In the genomic region with DNA sequence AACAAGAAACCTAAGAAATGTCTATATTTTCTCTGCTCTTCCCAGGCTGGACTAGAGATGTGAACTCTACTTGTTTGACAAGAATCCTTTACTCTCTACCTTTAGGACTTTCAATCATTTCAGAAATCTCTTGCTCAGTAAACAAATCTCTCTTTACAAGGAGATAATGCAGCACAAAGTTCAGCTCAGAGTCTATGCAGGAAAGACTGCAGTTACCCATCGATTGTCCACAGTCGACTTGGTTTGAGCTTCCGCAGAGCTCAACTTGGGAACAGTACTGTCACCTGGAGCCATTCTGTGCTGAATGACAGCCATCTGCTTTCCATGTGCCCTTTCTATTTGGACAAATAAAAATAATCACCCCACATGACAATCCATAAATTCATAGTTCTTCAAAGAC, we compare ENCODE assay signal across 28 cellular contexts.
"Had no signal": no experiment of that assay in that cellular context is flagged by ENCODE, and none has a peak within 500 bp of the region (broad histone marks: within the 10 kb centered on the region; RNA-seq: fewer than 3 reads in every experiment).

No MANE protein-coding gene starts in this region.

- H3K27me3 ChIP-seq: body of pancreas, gastroesophageal sphincter, left lung, pancreas, testis, transverse colon had no signal

- H3K27ac ChIP-seq: body of pancreas, gastroesophageal sphincter, left lung, pancreas, prostate gland, testis, WERI-Rb-1 had no signal

- H3K27me3 Mint-ChIP-seq: activated naive CD8-positive, alpha-beta T cell; naive thymus-derived CD4-positive, alpha-beta T cell had no signal

- ATAC-seq: activated CD4-positive, CD25-positive, alpha-beta regulatory T cell treated with anti-CD3 and anti-CD28 coated beads, Interleukin-2, amount 50 U/mL, for 24 hours; body of pancreas; gastroesophageal sphincter; left lung; naive thymus-derived CD4-positive, alpha-beta T cell; pancreas; stimulated activated naive CD8-positive, alpha-beta T cell treated with anti-CD3 and anti-CD28 coated beads, Interleukin-15, Interleukin-2, amounts not matched to agents 100 U/mL and 50 U/mL, for 24 hours had no signal

- H3K36me3 ChIP-seq: gastroesophageal sphincter, left lung, pancreas, prostate gland, transverse colon, WERI-Rb-1 had no signal

- H3K4me3 Mint-ChIP-seq: activated naive CD8-positive, alpha-beta T cell; naive thymus-derived CD4-positive, alpha-beta T cell; T-helper 1 cell treated with Interleukin-12 subunit alpha and Interleukin-12 subunit beta and Interleukin-4 antibody, amounts not matched to agents 30 μg/mL and 1 μg/mL, for 36 hours had no signal

- H3K27ac Mint-ChIP-seq: activated naive CD8-positive, alpha-beta T cell; naive thymus-derived CD4-positive, alpha-beta T cell; T-helper 1 cell treated with Interleukin-12 subunit alpha and Interleukin-12 subunit beta and Interleukin-4 antibody, amounts not matched to agents 30 μg/mL and 1 μg/mL, for 36 hours had no signal

- H3K4me3 ChIP-seq: body of pancreas, gastroesophageal sphincter, left lung, lung, pancreas, prostate gland, testis, transverse colon had no signal

- H3K4me1 ChIP-seq: body of pancreas, gastroesophageal sphincter, pancreas, prostate gland, testis had no signal

- DNase-seq: activated CD4-positive, alpha-beta T cell treated with anti-CD3 and anti-CD28 coated beads for 48 hours; activated CD4-positive, alpha-beta T cell treated with anti-CD3 and anti-CD28 coated beads, Interleukin-2, amount 50 U/mL, for 48 hours; activated CD8-positive, alpha-beta memory T cell treated with anti-CD3 and anti-CD28 coated beads for 24 hours; activated effector memory CD4-positive, alpha-beta T cell treated with Interleukin-2 at 50 U/mL for 16 hours; activated naive CD4-positive, alpha-beta T cell treated with Interleukin-2 at 50 U/mL for 16 hours; anterior cingulate cortex; body of pancreas; cerebellar nuclear complex; cortex of kidney; head of caudate nucleus; hypothalamus; left lung; naive thymus-derived CD4-positive, alpha-beta T cell; nucleus accumbens; pancreas; retina; stimulated activated naive CD8-positive, alpha-beta T cell treated with anti-CD3 and anti-CD28 coated beads, Interleukin-15, Interleukin-2, amounts not matched to agents 100 U/mL and 50 U/mL, for 24 hours; SW 1271; T-helper 9 cell; testis; transverse colon; WERI-Rb-1 had no signal

- H3K9me3 ChIP-seq: body of pancreas, gastroesophageal sphincter, left lung, pancreas, prostate gland, testis, transverse colon had no signal
